ENCODE assay signal across 10 cellular contexts in genomic region chr4:24795666-24796381, GRCh38. TPM values are rescaled to one million over a fixed set of nuclear protein-coding genes. Genes with fewer than 3 reads are reported as not detected.
DNase-seq lines count a peak whose midpoint lies in the region; ATAC-seq and TF ChIP-seq lines count a peak whose summit lies in the region.
"Had no signal": no experiment of that assay in that cellular context is flagged by ENCODE, and none has a peak within 500 bp of the region (broad histone marks: within the 10 kb centered on the region; RNA-seq: fewer than 3 reads in every experiment).

No MANE protein-coding gene starts in this region.

- no peak for TF ChIP-seq POLR2A in vagina (IDR thresholded peaks at IDR 0.05)

- ATAC-seq in Right ventricle myocardium superior (ENCODE audit: poor library complexity) (peak; percentile 30), HG03521 (IDR thresholded peaks at IDR 0.05; ENCODE audit: unreplicated experiment) (no peak)
- ATAC-seq: activated CD8-positive, alpha-beta T cell treated with anti-CD3 and anti-CD28 coated beads, Interleukin-2, amount 10 ng/mL, durations not matched to agents 7 days and 5 days had no signal

- H3K27me3 ChIP-seq in neuron (ENCODE audit: insufficient read depth, low read length) (peaks cover 3% of the 10 kb centered on the region), vagina (no peaks in the 10 kb centered on the region)

- no peak for TF ChIP-seq CTCF in vagina (IDR thresholded peaks at IDR 0.05)

- H3K36me3 ChIP-seq in neuron (ENCODE audit: insufficient read depth, low read length), result no peaks in the 10 kb centered on the region
- no peaks in the 10 kb centered on the region for H3K36me3 ChIP-seq in vagina

- intact Hi-C loops in Right ventricle myocardium superior (cut with DNase I), result no loop called here
- intact Hi-C loops in vagina (cut with DNase I), result loop anchor here (10.0 kb wide), 2 partner anchors 59 to 321 kb away; no protein-coding TSS in a partner anchor

- peak overlapping the region; percentile 79 for H3K27ac ChIP-seq in vagina

- H3K4me3 ChIP-seq in neuron (ENCODE audit: low read length) (peak overlapping the region; percentile 7), vagina (peak overlapping the region; percentile 29 to 39)

- DNase-seq in NCI-H82 (lab: John Stamatoyannopoulos, UW) (peak; percentile 28), NCI-H82 treated with DMSO at 0.1 percent for 48 hours (lab: John Stamatoyannopoulos, UW; ENCODE audit: unreplicated experiment) (no peak), Right ventricle myocardium superior (no peak), vagina (ENCODE audit: extremely low spot score in 2 of 2) (no peak)
- DNase-seq in stimulated activated CD4-positive, alpha-beta T cell treated with anti-CD3 and anti-CD28 coated beads, Interleukin-2, amount 100 ng/mL, for 24 hours, result no peak
- no peak for DNase-seq in stimulated activated CD4-positive, alpha-beta T cell treated with anti-CD3 and anti-CD28 coated beads, Interleukin-4, amount 100 ng/mL, for 24 hours
- DNase-seq: activated CD8-positive, alpha-beta T cell treated with anti-CD3 and anti-CD28 coated beads, Interleukin-2, amount 10 ng/mL, durations not matched to agents 7 days and 5 days; central memory CD4-positive, alpha-beta T cell had no signal

- H3K9me3 ChIP-seq in neuron (ENCODE audit: low read length) (peaks cover 3% of the 10 kb centered on the region), vagina (no peaks in the 10 kb centered on the region)

- H3K4me1 ChIP-seq in neuron (ENCODE audit: insufficient read depth, low read length), result peaks cover 11% of the 10 kb centered on the region
- peaks cover 45% of the 10 kb centered on the region for H3K4me1 ChIP-seq in vagina

- peak overlapping the region; percentile 50 for H2AFZ ChIP-seq in neuron (ENCODE audit: low read depth, low read length)

RNA-seq across cellular contexts. Expression of gene SOD3, which starts 0.5 kb away (rescaled TPM):
- 62.4 TPM for total RNA-seq in Right ventricle myocardium superior
- 280 TPM for total RNA-seq in vagina
- total RNA-seq: activated CD8-positive, alpha-beta T cell treated with anti-CD3 and anti-CD28 coated beads, Interleukin-2, amount 10 ng/mL, durations not matched to agents 7 days and 5 days had no signal
